ENCODE assay signal across 10 cellular contexts in genomic region chr20:51388756-51389542, GRCh38.
DNase-seq lines count a peak whose midpoint lies in the region; ATAC-seq and TF ChIP-seq lines count a peak whose summit lies in the region.
"Had no signal": no experiment of that assay in that cellular context is flagged by ENCODE, and none has a peak within 500 bp of the region (broad histone marks: within the 10 kb centered on the region; RNA-seq: fewer than 3 reads in every experiment).

No MANE protein-coding gene starts in this region.

- H3K9me2 ChIP-seq in OCI-LY7 (ENCODE audit: insufficient read depth, low read length): no peaks in the 10 kb centered on the region

- H3K27ac Mint-ChIP-seq in activated CD4-positive, alpha-beta T cell treated with anti-CD3 and anti-CD28 coated beads, Interleukin-2, amount 10 ng/mL, durations not matched to agents 7 days and 5 days: peak overlapping the region; percentile 76

- peak overlapping the region; percentile 77; the same call in 1 of the 2 replicates for H3K4me2 ChIP-seq in OCI-LY7 (ENCODE audit: low read length)

- H3K4me3 Mint-ChIP-seq in activated CD4-positive, alpha-beta T cell treated with anti-CD3 and anti-CD28 coated beads, Interleukin-2, amount 10 ng/mL, durations not matched to agents 7 days and 5 days: no peak overlapping the region

- peaks cover 76% of the 10 kb centered on the region for H3K4me1 ChIP-seq in OCI-LY7 (ENCODE audit: insufficient read depth, low read length, poor library complexity, severe bottlenecking)

- H3K27ac ChIP-seq in OCI-LY7 (ENCODE audit: low read depth, low read length, poor library complexity, severe bottlenecking): peak overlapping the region; percentile 95

- peaks cover 8% of the 10 kb centered on the region; the same call in 1 of the 2 replicates for H3K9me3 ChIP-seq in OCI-LY7 (ENCODE audit: low read length)

- no peak overlapping the region for H2AFZ ChIP-seq in OCI-LY7 (ENCODE audit: low read length)

- no peak overlapping the region for H3K4me3 ChIP-seq in OCI-LY7 (ENCODE audit: low read depth, low read length, poor library complexity, severe bottlenecking)

- no peaks in the 10 kb centered on the region for H4K20me1 ChIP-seq in OCI-LY7 (ENCODE audit: insufficient read depth, low read length)

- H3K4me1 Mint-ChIP-seq in activated CD4-positive, alpha-beta T cell treated with anti-CD3 and anti-CD28 coated beads, Interleukin-2, amount 10 ng/mL, durations not matched to agents 7 days and 5 days: peaks cover 65% of the 10 kb centered on the region

- TSS peak; percentile 15 for BruUV-seq in OCI-LY7 (replicated peaks; lab: Mats Ljungman, UMichigan)

- peaks cover 62% of the 10 kb centered on the region for H3K36me3 ChIP-seq in OCI-LY7 (ENCODE audit: insufficient read depth, low read length)

- no peak for DNase-seq in activated CD4-positive, alpha-beta T cell treated with anti-CD3 and anti-CD28 coated beads, Interleukin-2, amount 10 ng/mL, durations not matched to agents 7 days and 5 days
- no peak for DNase-seq in activated CD4-positive, alpha-beta T cell treated with anti-CD3 and anti-CD28 coated beads, Interleukin-2, amount 50 U/mL, for 1 hour
- no peak for DNase-seq in OCI-LY7 (ENCODE audit: low spot score)
- peak; percentile 80 for DNase-seq in dermis blood vessel endothelial cell
- DNase-seq in sciatic nerve (ENCODE audit: low spot score): no peak
- no peak for DNase-seq in NCI-H1694 treated with DMSO at 0.1 percent for 48 hours (lab: John Stamatoyannopoulos, UW)
- no peak for DNase-seq in NCI-H1048 (lab: John Stamatoyannopoulos, UW)
- DNase-seq: NCI-H1436, T-helper 9 cell had no signal

- H3K27me3 Mint-ChIP-seq in activated CD4-positive, alpha-beta T cell treated with anti-CD3 and anti-CD28 coated beads, Interleukin-2, amount 10 ng/mL, durations not matched to agents 7 days and 5 days: no peaks in the 10 kb centered on the region

- CTCF ChIA-PET in activated CD4-positive, alpha-beta T cell treated with anti-CD3 and anti-CD28 coated beads, Interleukin-2, amount 10 ng/mL, durations not matched to agents 7 days and 5 days (lab: Charles Lee): interaction anchor here (1.0 to 1.4 kb wide), 4 partner anchors 10 to 206 kb away, joined by 3 to 5 read pairs (median 4); no protein-coding TSS in a partner anchor
- CTCF ChIA-PET in OCI-LY7 (lab: Charles Lee; ENCODE audit: unreplicated experiment): no interaction called here

- TF ChIP-seq CTCF in OCI-LY7 (conservative IDR thresholded peaks at IDR 0.05; ENCODE audit: low read length): no peak

- H3K36me3 Mint-ChIP-seq in activated CD4-positive, alpha-beta T cell treated with anti-CD3 and anti-CD28 coated beads, Interleukin-2, amount 10 ng/mL, durations not matched to agents 7 days and 5 days (ENCODE audit: low read depth): peaks cover 70% of the 10 kb centered on the region

- no peaks in the 10 kb centered on the region for H3K9me3 Mint-ChIP-seq in activated CD4-positive, alpha-beta T cell treated with anti-CD3 and anti-CD28 coated beads, Interleukin-2, amount 10 ng/mL, durations not matched to agents 7 days and 5 days

- ATAC-seq in sciatic nerve (peak; percentile 44), GM19023 (IDR thresholded peaks at IDR 0.05; ENCODE audit: unreplicated experiment) (no peak)

- peaks cover 27% of the 10 kb centered on the region; the same call in 1 of the 2 replicates for H3K79me2 ChIP-seq in OCI-LY7 (ENCODE audit: insufficient read depth, low read depth, low read length)

- POLR2A ChIA-PET in activated CD4-positive, alpha-beta T cell treated with anti-CD3 and anti-CD28 coated beads, Interleukin-2, amount 10 ng/mL, durations not matched to agents 7 days and 5 days (lab: Charles Lee): no interaction called here
- POLR2A ChIA-PET in OCI-LY7 (lab: Charles Lee): interaction anchor here (0.6 to 3.1 kb wide), 8 partner anchors 9 to 209 kb away, joined by 3 to 32 read pairs (median 4); no protein-coding TSS in a partner anchor

- intact Hi-C loops in OCI-LY7 (cut with micrococcal nuclease; ENCODE audit: unreplicated experiment): no loop called here
- intact Hi-C loops in sciatic nerve (cut with DNase I): no loop called here
